1 cellular context compared by ENCODE assay signal in the genomic region with DNA sequence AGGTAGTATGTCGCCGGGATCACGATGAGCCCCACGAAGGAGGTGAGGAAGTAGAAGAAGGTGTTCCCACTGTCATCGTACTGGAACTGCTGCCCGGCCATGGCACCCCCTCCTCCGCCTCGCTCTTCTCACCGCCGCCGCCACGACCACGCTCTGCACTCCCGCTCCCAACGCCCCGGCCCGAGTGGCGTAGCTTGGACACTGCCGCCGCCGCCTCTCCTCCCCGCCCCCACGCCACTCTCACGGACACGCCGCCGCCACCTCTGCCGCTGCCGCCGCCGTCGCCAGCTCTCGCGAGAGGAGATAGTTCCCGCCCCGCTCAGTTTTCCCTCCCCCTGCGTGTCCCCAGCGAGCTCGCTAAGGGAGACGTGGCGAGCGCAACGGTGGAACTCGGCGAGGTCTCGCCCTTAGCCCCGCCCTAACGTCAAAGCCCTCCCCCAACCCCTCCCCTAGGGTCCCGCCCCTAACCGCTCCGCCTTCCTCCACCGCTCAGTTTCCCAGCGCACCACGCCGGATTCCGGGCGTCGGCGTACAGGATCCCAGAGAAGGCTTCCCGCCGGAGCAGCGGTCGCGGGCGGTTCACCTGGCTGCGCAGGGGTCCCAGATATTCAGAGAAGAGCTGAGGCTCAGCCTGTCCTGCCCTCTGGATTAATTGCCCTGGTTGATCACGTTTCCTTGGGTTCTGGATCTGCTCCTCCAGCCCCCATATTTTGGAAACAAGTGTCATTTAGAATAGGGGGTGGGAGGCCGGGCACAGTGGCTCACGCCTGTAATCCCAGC.
TF ChIP-seq lines count a peak whose summit lies in the region.

A gene with protein sequence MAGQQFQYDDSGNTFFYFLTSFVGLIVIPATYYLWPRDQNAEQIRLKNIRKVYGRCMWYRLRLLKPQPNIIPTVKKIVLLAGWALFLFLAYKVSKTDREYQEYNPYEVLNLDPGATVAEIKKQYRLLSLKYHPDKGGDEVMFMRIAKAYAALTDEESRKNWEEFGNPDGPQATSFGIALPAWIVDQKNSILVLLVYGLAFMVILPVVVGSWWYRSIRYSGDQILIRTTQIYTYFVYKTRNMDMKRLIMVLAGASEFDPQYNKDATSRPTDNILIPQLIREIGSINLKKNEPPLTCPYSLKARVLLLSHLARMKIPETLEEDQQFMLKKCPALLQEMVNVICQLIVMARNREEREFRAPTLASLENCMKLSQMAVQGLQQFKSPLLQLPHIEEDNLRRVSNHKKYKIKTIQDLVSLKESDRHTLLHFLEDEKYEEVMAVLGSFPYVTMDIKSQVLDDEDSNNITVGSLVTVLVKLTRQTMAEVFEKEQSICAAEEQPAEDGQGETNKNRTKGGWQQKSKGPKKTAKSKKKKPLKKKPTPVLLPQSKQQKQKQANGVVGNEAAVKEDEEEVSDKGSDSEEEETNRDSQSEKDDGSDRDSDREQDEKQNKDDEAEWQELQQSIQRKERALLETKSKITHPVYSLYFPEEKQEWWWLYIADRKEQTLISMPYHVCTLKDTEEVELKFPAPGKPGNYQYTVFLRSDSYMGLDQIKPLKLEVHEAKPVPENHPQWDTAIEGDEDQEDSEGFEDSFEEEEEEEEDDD (minus strand): TSS at position 300 of the 780 bp plus-strand sequence. CDS start 199 bp downstream, at position 101.

TF ChIP-seq in HEK293, 187 proteins besides CTCF, POLR2A, EP300 and RAD21 (continued from another document and continues in another):
- TF ChIP-seq, protein P1, sequence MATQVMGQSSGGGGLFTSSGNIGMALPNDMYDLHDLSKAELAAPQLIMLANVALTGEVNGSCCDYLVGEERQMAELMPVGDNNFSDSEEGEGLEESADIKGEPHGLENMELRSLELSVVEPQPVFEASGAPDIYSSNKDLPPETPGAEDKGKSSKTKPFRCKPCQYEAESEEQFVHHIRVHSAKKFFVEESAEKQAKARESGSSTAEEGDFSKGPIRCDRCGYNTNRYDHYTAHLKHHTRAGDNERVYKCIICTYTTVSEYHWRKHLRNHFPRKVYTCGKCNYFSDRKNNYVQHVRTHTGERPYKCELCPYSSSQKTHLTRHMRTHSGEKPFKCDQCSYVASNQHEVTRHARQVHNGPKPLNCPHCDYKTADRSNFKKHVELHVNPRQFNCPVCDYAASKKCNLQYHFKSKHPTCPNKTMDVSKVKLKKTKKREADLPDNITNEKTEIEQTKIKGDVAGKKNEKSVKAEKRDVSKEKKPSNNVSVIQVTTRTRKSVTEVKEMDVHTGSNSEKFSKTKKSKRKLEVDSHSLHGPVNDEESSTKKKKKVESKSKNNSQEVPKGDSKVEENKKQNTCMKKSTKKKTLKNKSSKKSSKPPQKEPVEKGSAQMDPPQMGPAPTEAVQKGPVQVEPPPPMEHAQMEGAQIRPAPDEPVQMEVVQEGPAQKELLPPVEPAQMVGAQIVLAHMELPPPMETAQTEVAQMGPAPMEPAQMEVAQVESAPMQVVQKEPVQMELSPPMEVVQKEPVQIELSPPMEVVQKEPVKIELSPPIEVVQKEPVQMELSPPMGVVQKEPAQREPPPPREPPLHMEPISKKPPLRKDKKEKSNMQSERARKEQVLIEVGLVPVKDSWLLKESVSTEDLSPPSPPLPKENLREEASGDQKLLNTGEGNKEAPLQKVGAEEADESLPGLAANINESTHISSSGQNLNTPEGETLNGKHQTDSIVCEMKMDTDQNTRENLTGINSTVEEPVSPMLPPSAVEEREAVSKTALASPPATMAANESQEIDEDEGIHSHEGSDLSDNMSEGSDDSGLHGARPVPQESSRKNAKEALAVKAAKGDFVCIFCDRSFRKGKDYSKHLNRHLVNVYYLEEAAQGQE (tag by site-specific recombination; IDR thresholded peaks at IDR 0.05) = no peak
- TF ChIP-seq ZBTB8A (tag by site-specific recombination; IDR thresholded peaks at IDR 0.05) (peak; percentile 91), ZNF707 (tag by site-specific recombination; IDR thresholded peaks at IDR 0.05) (no peak), ZNF146 (tag by site-specific recombination; IDR thresholded peaks at IDR 0.05) (peak; percentile 35; the same call in 1 of the 2 replicates), ZNF544 (tag by site-specific recombination; IDR thresholded peaks at IDR 0.05) (no peak), ZNF626 (tag by site-specific recombination; IDR thresholded peaks at IDR 0.05) (no peak), ZBTB1 (tag by site-specific recombination; IDR thresholded peaks at IDR 0.05) (no peak), ZEB2 (tag by site-specific recombination; IDR thresholded peaks at IDR 0.05) (peak; percentile 53), KLF10 (tag by site-specific recombination; IDR thresholded peaks at IDR 0.05) (0 out of 2 replicates have a peak, but pooled peaks have one; percentile 14), SP7 (tag by site-specific recombination; IDR thresholded peaks at IDR 0.05) (peak; percentile 44; the same call in 1 of the 2 replicates), ZNF768 (tag by site-specific recombination; IDR thresholded peaks at IDR 0.05) (no peak), RBAK (tag by site-specific recombination; IDR thresholded peaks at IDR 0.05) (no peak), ZNF791 (tag by site-specific recombination; IDR thresholded peaks at IDR 0.05) (no peak), KLF9 (tag by site-specific recombination; IDR thresholded peaks at IDR 0.05; ENCODE audit: low read depth) (peak; percentile 79), SCRT2 (tag by site-specific recombination; IDR thresholded peaks at IDR 0.05) (peak; percentile 33; the same call in 1 of the 2 replicates), ZNF404 (tag by site-specific recombination; IDR thresholded peaks at IDR 0.05) (no peak)
- TF ChIP-seq, protein P2, sequence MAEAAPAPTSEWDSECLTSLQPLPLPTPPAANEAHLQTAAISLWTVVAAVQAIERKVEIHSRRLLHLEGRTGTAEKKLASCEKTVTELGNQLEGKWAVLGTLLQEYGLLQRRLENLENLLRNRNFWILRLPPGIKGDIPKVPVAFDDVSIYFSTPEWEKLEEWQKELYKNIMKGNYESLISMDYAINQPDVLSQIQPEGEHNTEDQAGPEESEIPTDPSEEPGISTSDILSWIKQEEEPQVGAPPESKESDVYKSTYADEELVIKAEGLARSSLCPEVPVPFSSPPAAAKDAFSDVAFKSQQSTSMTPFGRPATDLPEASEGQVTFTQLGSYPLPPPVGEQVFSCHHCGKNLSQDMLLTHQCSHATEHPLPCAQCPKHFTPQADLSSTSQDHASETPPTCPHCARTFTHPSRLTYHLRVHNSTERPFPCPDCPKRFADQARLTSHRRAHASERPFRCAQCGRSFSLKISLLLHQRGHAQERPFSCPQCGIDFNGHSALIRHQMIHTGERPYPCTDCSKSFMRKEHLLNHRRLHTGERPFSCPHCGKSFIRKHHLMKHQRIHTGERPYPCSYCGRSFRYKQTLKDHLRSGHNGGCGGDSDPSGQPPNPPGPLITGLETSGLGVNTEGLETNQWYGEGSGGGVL (tag by site-specific recombination; IDR thresholded peaks at IDR 0.05) = peak; percentile 98
- TF ChIP-seq, protein P3, sequence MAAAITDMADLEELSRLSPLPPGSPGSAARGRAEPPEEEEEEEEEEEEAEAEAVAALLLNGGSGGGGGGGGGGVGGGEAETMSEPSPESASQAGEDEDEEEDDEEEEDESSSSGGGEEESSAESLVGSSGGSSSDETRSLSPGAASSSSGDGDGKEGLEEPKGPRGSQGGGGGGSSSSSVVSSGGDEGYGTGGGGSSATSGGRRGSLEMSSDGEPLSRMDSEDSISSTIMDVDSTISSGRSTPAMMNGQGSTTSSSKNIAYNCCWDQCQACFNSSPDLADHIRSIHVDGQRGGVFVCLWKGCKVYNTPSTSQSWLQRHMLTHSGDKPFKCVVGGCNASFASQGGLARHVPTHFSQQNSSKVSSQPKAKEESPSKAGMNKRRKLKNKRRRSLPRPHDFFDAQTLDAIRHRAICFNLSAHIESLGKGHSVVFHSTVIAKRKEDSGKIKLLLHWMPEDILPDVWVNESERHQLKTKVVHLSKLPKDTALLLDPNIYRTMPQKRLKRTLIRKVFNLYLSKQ (tag by site-specific recombination; IDR thresholded peaks at IDR 0.05; ENCODE audit: borderline replicate concordance) = no peak
- TF ChIP-seq, protein P4, sequence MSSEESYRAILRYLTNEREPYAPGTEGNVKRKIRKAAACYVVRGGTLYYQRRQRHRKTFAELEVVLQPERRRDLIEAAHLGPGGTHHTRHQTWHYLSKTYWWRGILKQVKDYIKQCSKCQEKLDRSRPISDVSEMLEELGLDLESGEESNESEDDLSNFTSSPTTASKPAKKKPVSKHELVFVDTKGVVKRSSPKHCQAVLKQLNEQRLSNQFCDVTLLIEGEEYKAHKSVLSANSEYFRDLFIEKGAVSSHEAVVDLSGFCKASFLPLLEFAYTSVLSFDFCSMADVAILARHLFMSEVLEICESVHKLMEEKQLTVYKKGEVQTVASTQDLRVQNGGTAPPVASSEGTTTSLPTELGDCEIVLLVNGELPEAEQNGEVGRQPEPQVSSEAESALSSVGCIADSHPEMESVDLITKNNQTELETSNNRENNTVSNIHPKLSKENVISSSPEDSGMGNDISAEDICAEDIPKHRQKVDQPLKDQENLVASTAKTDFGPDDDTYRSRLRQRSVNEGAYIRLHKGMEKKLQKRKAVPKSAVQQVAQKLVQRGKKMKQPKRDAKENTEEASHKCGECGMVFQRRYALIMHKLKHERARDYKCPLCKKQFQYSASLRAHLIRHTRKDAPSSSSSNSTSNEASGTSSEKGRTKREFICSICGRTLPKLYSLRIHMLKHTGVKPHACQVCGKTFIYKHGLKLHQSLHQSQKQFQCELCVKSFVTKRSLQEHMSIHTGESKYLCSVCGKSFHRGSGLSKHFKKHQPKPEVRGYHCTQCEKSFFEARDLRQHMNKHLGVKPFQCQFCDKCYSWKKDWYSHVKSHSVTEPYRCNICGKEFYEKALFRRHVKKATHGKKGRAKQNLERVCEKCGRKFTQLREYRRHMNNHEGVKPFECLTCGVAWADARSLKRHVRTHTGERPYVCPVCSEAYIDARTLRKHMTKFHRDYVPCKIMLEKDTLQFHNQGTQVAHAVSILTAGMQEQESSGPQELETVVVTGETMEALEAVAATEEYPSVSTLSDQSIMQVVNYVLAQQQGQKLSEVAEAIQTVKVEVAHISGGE (tag by site-specific recombination; conservative IDR thresholded peaks at IDR 0.05; ENCODE audit: low read depth) = peak; percentile 49
- TF ChIP-seq, protein P5, sequence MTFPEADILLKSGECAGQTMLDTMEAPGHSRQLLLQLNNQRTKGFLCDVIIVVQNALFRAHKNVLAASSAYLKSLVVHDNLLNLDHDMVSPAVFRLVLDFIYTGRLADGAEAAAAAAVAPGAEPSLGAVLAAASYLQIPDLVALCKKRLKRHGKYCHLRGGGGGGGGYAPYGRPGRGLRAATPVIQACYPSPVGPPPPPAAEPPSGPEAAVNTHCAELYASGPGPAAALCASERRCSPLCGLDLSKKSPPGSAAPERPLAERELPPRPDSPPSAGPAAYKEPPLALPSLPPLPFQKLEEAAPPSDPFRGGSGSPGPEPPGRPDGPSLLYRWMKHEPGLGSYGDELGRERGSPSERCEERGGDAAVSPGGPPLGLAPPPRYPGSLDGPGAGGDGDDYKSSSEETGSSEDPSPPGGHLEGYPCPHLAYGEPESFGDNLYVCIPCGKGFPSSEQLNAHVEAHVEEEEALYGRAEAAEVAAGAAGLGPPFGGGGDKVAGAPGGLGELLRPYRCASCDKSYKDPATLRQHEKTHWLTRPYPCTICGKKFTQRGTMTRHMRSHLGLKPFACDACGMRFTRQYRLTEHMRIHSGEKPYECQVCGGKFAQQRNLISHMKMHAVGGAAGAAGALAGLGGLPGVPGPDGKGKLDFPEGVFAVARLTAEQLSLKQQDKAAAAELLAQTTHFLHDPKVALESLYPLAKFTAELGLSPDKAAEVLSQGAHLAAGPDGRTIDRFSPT (tag by site-specific recombination; IDR thresholded peaks at IDR 0.05) = peak; percentile 34; the same call in 1 of the 2 replicates
- TF ChIP-seq, protein P6, sequence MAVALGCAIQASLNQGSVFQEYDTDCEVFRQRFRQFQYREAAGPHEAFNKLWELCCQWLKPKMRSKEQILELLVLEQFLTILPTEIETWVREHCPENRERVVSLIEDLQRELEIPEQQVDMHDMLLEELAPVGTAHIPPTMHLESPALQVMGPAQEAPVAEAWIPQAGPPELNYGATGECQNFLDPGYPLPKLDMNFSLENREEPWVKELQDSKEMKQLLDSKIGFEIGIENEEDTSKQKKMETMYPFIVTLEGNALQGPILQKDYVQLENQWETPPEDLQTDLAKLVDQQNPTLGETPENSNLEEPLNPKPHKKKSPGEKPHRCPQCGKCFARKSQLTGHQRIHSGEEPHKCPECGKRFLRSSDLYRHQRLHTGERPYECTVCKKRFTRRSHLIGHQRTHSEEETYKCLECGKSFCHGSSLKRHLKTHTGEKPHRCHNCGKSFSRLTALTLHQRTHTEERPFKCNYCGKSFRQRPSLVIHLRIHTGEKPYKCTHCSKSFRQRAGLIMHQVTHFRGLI (tag by site-specific recombination; IDR thresholded peaks at IDR 0.05) = no peak
- TF ChIP-seq, protein P7, sequence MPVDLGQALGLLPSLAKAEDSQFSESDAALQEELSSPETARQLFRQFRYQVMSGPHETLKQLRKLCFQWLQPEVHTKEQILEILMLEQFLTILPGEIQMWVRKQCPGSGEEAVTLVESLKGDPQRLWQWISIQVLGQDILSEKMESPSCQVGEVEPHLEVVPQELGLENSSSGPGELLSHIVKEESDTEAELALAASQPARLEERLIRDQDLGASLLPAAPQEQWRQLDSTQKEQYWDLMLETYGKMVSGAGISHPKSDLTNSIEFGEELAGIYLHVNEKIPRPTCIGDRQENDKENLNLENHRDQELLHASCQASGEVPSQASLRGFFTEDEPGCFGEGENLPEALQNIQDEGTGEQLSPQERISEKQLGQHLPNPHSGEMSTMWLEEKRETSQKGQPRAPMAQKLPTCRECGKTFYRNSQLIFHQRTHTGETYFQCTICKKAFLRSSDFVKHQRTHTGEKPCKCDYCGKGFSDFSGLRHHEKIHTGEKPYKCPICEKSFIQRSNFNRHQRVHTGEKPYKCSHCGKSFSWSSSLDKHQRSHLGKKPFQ (tag by site-specific recombination; IDR thresholded peaks at IDR 0.05) = no peak
- TF ChIP-seq, protein P8, sequence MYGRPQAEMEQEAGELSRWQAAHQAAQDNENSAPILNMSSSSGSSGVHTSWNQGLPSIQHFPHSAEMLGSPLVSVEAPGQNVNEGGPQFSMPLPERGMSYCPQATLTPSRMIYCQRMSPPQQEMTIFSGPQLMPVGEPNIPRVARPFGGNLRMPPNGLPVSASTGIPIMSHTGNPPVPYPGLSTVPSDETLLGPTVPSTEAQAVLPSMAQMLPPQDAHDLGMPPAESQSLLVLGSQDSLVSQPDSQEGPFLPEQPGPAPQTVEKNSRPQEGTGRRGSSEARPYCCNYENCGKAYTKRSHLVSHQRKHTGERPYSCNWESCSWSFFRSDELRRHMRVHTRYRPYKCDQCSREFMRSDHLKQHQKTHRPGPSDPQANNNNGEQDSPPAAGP (tag by site-specific recombination; IDR thresholded peaks at IDR 0.05) = peak; percentile 56
